16 cellular contexts compared by ENCODE assay signal in the genomic region with DNA sequence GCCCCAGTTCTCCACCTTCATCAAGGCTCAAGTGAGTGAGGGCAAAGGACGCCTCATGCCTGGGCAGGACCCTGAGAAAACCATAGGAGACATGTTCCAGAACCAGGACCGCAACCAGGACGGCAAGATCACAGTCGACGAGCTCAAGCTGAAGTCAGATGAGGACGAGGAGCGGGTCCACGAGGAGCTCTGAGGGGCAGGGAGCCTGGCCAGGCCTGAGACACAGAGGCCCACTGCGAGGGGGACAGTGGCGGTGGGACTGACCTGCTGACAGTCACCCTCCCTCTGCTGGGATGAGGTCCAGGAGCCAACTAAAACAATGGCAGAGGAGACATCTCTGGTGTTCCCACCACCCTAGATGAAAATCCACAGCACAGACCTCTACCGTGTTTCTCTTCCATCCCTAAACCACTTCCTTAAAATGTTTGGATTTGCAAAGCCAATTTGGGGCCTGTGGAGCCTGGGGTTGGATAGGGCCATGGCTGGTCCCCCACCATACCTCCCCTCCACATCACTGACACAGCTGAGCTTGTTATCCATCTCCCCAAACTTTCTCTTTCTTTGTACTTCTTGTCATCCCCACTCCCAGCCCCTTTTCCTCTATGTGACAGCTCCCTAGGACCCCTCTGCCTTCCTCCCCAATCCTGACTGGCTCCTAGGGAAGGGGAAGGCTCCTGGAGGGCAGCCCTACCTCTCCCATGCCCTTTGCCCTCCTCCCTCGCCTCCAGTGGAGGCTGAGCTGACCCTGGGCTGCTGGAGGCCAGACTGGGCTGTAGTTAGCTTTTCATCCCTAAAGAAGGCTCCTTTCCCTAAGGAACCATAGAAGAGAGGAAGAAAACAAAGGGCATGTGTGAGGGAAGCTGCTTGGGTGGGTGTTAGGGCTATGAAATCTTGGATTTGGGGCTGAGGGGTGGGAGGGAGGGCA. TPM values are rescaled to one million over a fixed set of nuclear protein-coding genes. Genes with fewer than 3 reads are reported as not detected.
DNase-seq lines count a peak whose midpoint lies in the region; ATAC-seq and TF ChIP-seq lines count a peak whose summit lies in the region.
"Had no signal": no experiment of that assay in that cellular context is flagged by ENCODE, and none has a peak within 500 bp of the region (broad histone marks: within the 10 kb centered on the region; RNA-seq: fewer than 3 reads in every experiment).

No MANE protein-coding gene starts in this region.

- 96% methylated on average over 11 of the region's 12 CpGs for WGBS in mesenchymal stem cell

- H3K9ac ChIP-seq in mesenchymal stem cell (ENCODE audit: low read length): no peak overlapping the region
- H3K9ac ChIP-seq: KMS-11 had no signal

- H3K27me3 ChIP-seq in cardiac muscle cell (no peaks in the 10 kb centered on the region), mesenchymal stem cell (ENCODE audit: control insufficient read depth in 1 of 2, insufficient read depth in 1 of 2, low read length in 2 of 2) (no peaks in the 10 kb centered on the region), GM23338 (ENCODE audit: insufficient read depth) (no peaks in the 10 kb centered on the region)
- H3K27me3 ChIP-seq: MG63, SJSA1 had no signal

- peaks cover 16% of the 10 kb centered on the region for H3K36me3 ChIP-seq in cardiac muscle cell
- peaks cover 48 to 78% of the 10 kb centered on the region in 2 experiments for H3K36me3 ChIP-seq in mesenchymal stem cell (ENCODE audit: control insufficient read depth in 1 of 2, insufficient read depth in 2 of 2, low read depth in 1 of 2, low read length in 2 of 2)
- peaks cover 8% of the 10 kb centered on the region for H3K36me3 ChIP-seq in GM23338 (ENCODE audit: insufficient read depth)

- H3K4ac ChIP-seq in mesenchymal stem cell (ENCODE audit: low read depth in 1 of 2, low read length in 2 of 2): no peak overlapping the region

- POLR2A ChIA-PET in WTC11 (lab: Charles Lee): no interaction called here
- POLR2A ChIA-PET in activated CD4-positive, alpha-beta T cell treated with anti-CD3 and anti-CD28 coated beads, Interleukin-2, amount 10 ng/mL, durations not matched to agents 7 days and 5 days (lab: Charles Lee): no interaction called here

- no peak overlapping the region for H3K23ac ChIP-seq in mesenchymal stem cell (ENCODE audit: low read length in 2 of 2)

- H4K91ac ChIP-seq in mesenchymal stem cell (ENCODE audit: low read length): no peak overlapping the region

- H3K79me2 ChIP-seq in GM23338 (replicated peaks; ENCODE audit: insufficient read depth): no peaks in the 10 kb centered on the region

- no peak overlapping the region for H2BK120ac ChIP-seq in mesenchymal stem cell (ENCODE audit: low read depth, low read length)

- H3K4me2 ChIP-seq in mesenchymal stem cell (ENCODE audit: low read length, poor library complexity, severe bottlenecking) (no peak overlapping the region), GM23338 (no peak overlapping the region)
- H3K4me2 ChIP-seq: KMS-11 had no signal

- peak overlapping the region; percentile 47 for H3K27ac ChIP-seq in cardiac muscle cell
- H3K27ac ChIP-seq in mesenchymal stem cell (ENCODE audit: low read length, poor library complexity, severe bottlenecking): no peak overlapping the region
- H3K27ac ChIP-seq in GM23338 (ENCODE audit: low read depth): no peak overlapping the region
- H3K27ac ChIP-seq: HL-60, KMS-11, SJSA1 had no signal

- H3K18ac ChIP-seq in mesenchymal stem cell (ENCODE audit: low read depth in 1 of 2, low read length in 2 of 2): no peak overlapping the region

- H3K14ac ChIP-seq in mesenchymal stem cell (ENCODE audit: low read length in 2 of 2): no peak overlapping the region

- ATAC-seq in Right ventricle myocardium inferior: no peak
- ATAC-seq in WTC11: no peak
- ATAC-seq in stimulated activated naive B cell treated with anti-CD40 and anti-IgM and Interleukin-4, amounts not matched to agents 10 μg/mL and 1 μg/mL and 100 μg/mL, for 72 hours (replicated peaks): no peak
- no peak for ATAC-seq in GM23338

- no peak overlapping the region for H3K4me3 Mint-ChIP-seq in WTC11
- H3K4me3 Mint-ChIP-seq in stimulated activated naive B cell treated with anti-CD40 and anti-IgM and Interleukin-4, amounts not matched to agents 10 μg/mL and 1 μg/mL and 100 μg/mL, for 72 hours: no peak overlapping the region
- no peak overlapping the region for H3K4me3 Mint-ChIP-seq in activated CD4-positive, alpha-beta T cell treated with anti-CD3 and anti-CD28 coated beads, Interleukin-2, amount 10 ng/mL, durations not matched to agents 7 days and 5 days
- no peak overlapping the region for H3K4me3 Mint-ChIP-seq in GM23338

- H3K4me1 Mint-ChIP-seq in WTC11 (peaks cover 16% of the 10 kb centered on the region), GM23338 (peaks cover 19% of the 10 kb centered on the region)
- H3K4me1 Mint-ChIP-seq in stimulated activated naive B cell treated with anti-CD40 and anti-IgM and Interleukin-4, amounts not matched to agents 10 μg/mL and 1 μg/mL and 100 μg/mL, for 72 hours: peaks cover 6 to 7% of the 10 kb centered on the region in 2 donors
- H3K4me1 Mint-ChIP-seq in activated CD4-positive, alpha-beta T cell treated with anti-CD3 and anti-CD28 coated beads, Interleukin-2, amount 10 ng/mL, durations not matched to agents 7 days and 5 days: no peaks in the 10 kb centered on the region

- no peaks in the 10 kb centered on the region; the same call in 1 of the 2 replicates for H4K20me1 ChIP-seq in GM23338 (replicated peaks; ENCODE audit: insufficient read depth)

- intact Hi-C loops in Right ventricle myocardium inferior (cut with DNase I): no loop called here

- H2BK15ac ChIP-seq in mesenchymal stem cell (ENCODE audit: low read depth, poor library complexity, severe bottlenecking): no peak overlapping the region

- H3K9me2 ChIP-seq in GM23338 (ENCODE audit: insufficient read depth): no peaks in the 10 kb centered on the region

- H3K9me3 Mint-ChIP-seq in WTC11 (no peaks in the 10 kb centered on the region), GM23338 (no peaks in the 10 kb centered on the region)
- no peaks in the 10 kb centered on the region for H3K9me3 Mint-ChIP-seq in stimulated activated naive B cell treated with anti-CD40 and anti-IgM and Interleukin-4, amounts not matched to agents 10 μg/mL and 1 μg/mL and 100 μg/mL, for 72 hours
- no peaks in the 10 kb centered on the region for H3K9me3 Mint-ChIP-seq in activated CD4-positive, alpha-beta T cell treated with anti-CD3 and anti-CD28 coated beads, Interleukin-2, amount 10 ng/mL, durations not matched to agents 7 days and 5 days

- H3K4me1 ChIP-seq in cardiac muscle cell (ENCODE audit: low read depth) (no peaks in the 10 kb centered on the region), mesenchymal stem cell (ENCODE audit: control insufficient read depth, insufficient read depth, low read depth, low read length) (peaks cover 8% of the 10 kb centered on the region), GM23338 (ENCODE audit: insufficient read depth) (peaks cover 15% of the 10 kb centered on the region)
- H3K4me1 ChIP-seq: SJSA1 had no signal

- H2BK5ac ChIP-seq in mesenchymal stem cell (ENCODE audit: low read depth, low read length, poor library complexity, severe bottlenecking): no peak overlapping the region

- no peak overlapping the region for H2AK5ac ChIP-seq in mesenchymal stem cell (ENCODE audit: low read length, severe bottlenecking)

- no peak overlapping the region for H3K4me3 ChIP-seq in cardiac muscle cell
- no peak overlapping the region for H3K4me3 ChIP-seq in mesenchymal stem cell (ENCODE audit: insufficient read depth in 1 of 2, low read depth in 1 of 2, low read length in 2 of 2)
- H3K4me3 ChIP-seq in GM23338: no peak overlapping the region
- H3K4me3 ChIP-seq: MG63, SJSA1 had no signal

- CTCF ChIA-PET in WTC11 (lab: Charles Lee): interaction anchor here (0.7 to 2.4 kb wide), 3 partner anchors 12 to 136 kb away, joined by 3 to 11 read pairs (median 6); partner anchors contain the start of gene JUP
- CTCF ChIA-PET in activated CD4-positive, alpha-beta T cell treated with anti-CD3 and anti-CD28 coated beads, Interleukin-2, amount 10 ng/mL, durations not matched to agents 7 days and 5 days (lab: Charles Lee): interaction anchor here (0.7 to 2.3 kb wide), 4 partner anchors 11 to 31 kb away, joined by 3 to 7 read pairs (median 3); partner anchors contain the start of gene P3H4

- H3K36me3 Mint-ChIP-seq in WTC11 (peaks cover 25% of the 10 kb centered on the region), GM23338 (ENCODE audit: low read depth) (peaks cover 59% of the 10 kb centered on the region)
- peaks cover 8 to 12% of the 10 kb centered on the region in 2 donors for H3K36me3 Mint-ChIP-seq in stimulated activated naive B cell treated with anti-CD40 and anti-IgM and Interleukin-4, amounts not matched to agents 10 μg/mL and 1 μg/mL and 100 μg/mL, for 72 hours
- no peaks in the 10 kb centered on the region for H3K36me3 Mint-ChIP-seq in activated CD4-positive, alpha-beta T cell treated with anti-CD3 and anti-CD28 coated beads, Interleukin-2, amount 10 ng/mL, durations not matched to agents 7 days and 5 days (ENCODE audit: low read depth)

- H4K8ac ChIP-seq in mesenchymal stem cell (ENCODE audit: low read length): peak overlapping the region; percentile 22

- H3K79me1 ChIP-seq in mesenchymal stem cell (replicated peaks; ENCODE audit: low read length, poor library complexity, severe bottlenecking): peaks cover 22% of the 10 kb centered on the region

- H2BK12ac ChIP-seq in mesenchymal stem cell (ENCODE audit: low read length in 2 of 2): no peak overlapping the region

- H3K27me3 Mint-ChIP-seq in WTC11 (ENCODE audit: low read depth): no peaks in the 10 kb centered on the region; the same call in 1 of the 2 replicates
- peaks cover 0 to 21% of the 10 kb centered on the region in 2 donors for H3K27me3 Mint-ChIP-seq in stimulated activated naive B cell treated with anti-CD40 and anti-IgM and Interleukin-4, amounts not matched to agents 10 μg/mL and 1 μg/mL and 100 μg/mL, for 72 hours
- no peaks in the 10 kb centered on the region for H3K27me3 Mint-ChIP-seq in activated CD4-positive, alpha-beta T cell treated with anti-CD3 and anti-CD28 coated beads, Interleukin-2, amount 10 ng/mL, durations not matched to agents 7 days and 5 days
- peaks cover 18% of the 10 kb centered on the region for H3K27me3 Mint-ChIP-seq in GM23338 (ENCODE audit: insufficient read depth, low read depth, poor library complexity)

- DNase-seq in cardiac muscle cell (ENCODE audit: low read depth in 1 of 2, low spot score in 1 of 2): no peak
- no peak for DNase-seq in Right ventricle myocardium inferior (ENCODE audit: missing footprints)
- no peak for DNase-seq in WTC11 (ENCODE audit: low spot score)
- DNase-seq in mesenchymal stem cell: no peak
- DNase-seq in stimulated activated naive B cell treated with anti-CD40 and anti-IgM and Interleukin-4, amounts not matched to agents 10 μg/mL and 1 μg/mL and 100 μg/mL, for 72 hours: no peak
- DNase-seq in activated CD4-positive, alpha-beta T cell treated with anti-CD3 and anti-CD28 coated beads, Interleukin-2, amount 10 ng/mL, durations not matched to agents 7 days and 5 days: no peak
- no peak for DNase-seq in GM23338 (ENCODE audit: low spot score)
- DNase-seq in stimulated activated naive CD4-positive, alpha-beta T cell (lab: John Stamatoyannopoulos, UW): no peak
- DNase-seq: DMS53, MG63, NCI-H1092 treated with DMSO at 0.1 percent for 48 hours, NCI-H1694 treated with DMSO at 0.1 percent for 48 hours had no signal

- no peak for TF ChIP-seq CTCF in cardiac muscle cell (IDR thresholded peaks at IDR 0.05; ENCODE audit: low read depth, low read length)
- TF ChIP-seq CTCF in WTC11 (IDR thresholded peaks at IDR 0.05): no peak
- TF ChIP-seq CTCF in GM23338 (conservative IDR thresholded peaks at IDR 0.05; ENCODE audit: low read depth in 2 of 2): no peak

- H3K9me3 ChIP-seq in cardiac muscle cell (ENCODE audit: low read depth): no peaks in the 10 kb centered on the region
- H3K9me3 ChIP-seq in mesenchymal stem cell (ENCODE audit: control insufficient read depth, low read length): no peaks in the 10 kb centered on the region
- H3K9me3 ChIP-seq: MG63, SJSA1 had no signal

- H3K27ac Mint-ChIP-seq in WTC11 (peak overlapping the region; percentile 53; the same call in 1 of the 2 replicates), GM23338 (no peak overlapping the region)
- peak overlapping the region; percentile 3 for H3K27ac Mint-ChIP-seq in stimulated activated naive B cell treated with anti-CD40 and anti-IgM and Interleukin-4, amounts not matched to agents 10 μg/mL and 1 μg/mL and 100 μg/mL, for 72 hours
- H3K27ac Mint-ChIP-seq in activated CD4-positive, alpha-beta T cell treated with anti-CD3 and anti-CD28 coated beads, Interleukin-2, amount 10 ng/mL, durations not matched to agents 7 days and 5 days: no peak overlapping the region

- H2AFZ ChIP-seq in mesenchymal stem cell (ENCODE audit: low read depth, low read length) (no peak overlapping the region), GM23338 (no peak overlapping the region)

- 0 out of 2 replicates have a peak, but pooled peaks cover 11% of the 10 kb centered on the region for H3F3A ChIP-seq in GM23338 (replicated peaks; ENCODE audit: low read depth)

RNA-seq across cellular contexts. Expression of gene FKBP10, which starts 9.7 kb away (rescaled TPM):
- total RNA-seq in cardiac muscle cell: 265 and 336 TPM in 2 replicates
- 113 and 165 TPM in 2 replicates for polyA plus RNA-seq in cardiac muscle cell
- 11.7 TPM for total RNA-seq in Right ventricle myocardium inferior
- total RNA-seq in WTC11 (2021): 227 to 243 TPM (median 232 TPM) in 3 replicates
- 641 TPM for polyA plus RNA-seq in mesenchymal stem cell (2013, experiment 1 of 2)
- polyA plus RNA-seq in mesenchymal stem cell (2013, experiment 2 of 2): 626 TPM
- under 1 TPM in 1 of 2 experiments, not detected in 1; 0.44 TPM for total RNA-seq in activated CD4-positive, alpha-beta T cell treated with anti-CD3 and anti-CD28 coated beads, Interleukin-2, amount 10 ng/mL, durations not matched to agents 7 days and 5 days
- 137 and 151 TPM in 2 replicates for total RNA-seq in GM23338 (2014; rRNA removed; shearing (Covaris generic))
- 26.2 and 32.2 TPM in 2 replicates for polyA plus RNA-seq in GM23338 (2016; fragmentation: Nextera tagmentation; extraction: Ambion mirVana)

RNA-seq across cellular contexts. Expression of gene P3H4, which starts 10.7 kb away (rescaled TPM):
- total RNA-seq in cardiac muscle cell: 118 and 153 TPM in 2 replicates
- 137 and 138 TPM in 2 replicates for polyA plus RNA-seq in cardiac muscle cell
- total RNA-seq in Right ventricle myocardium inferior: 7.8 TPM
- 32.1 to 34.6 TPM (median 33.5 TPM) in 3 replicates for total RNA-seq in WTC11 (2021)
- 63.6 TPM for polyA plus RNA-seq in mesenchymal stem cell (2013, experiment 1 of 2)
- 62.2 TPM for polyA plus RNA-seq in mesenchymal stem cell (2013, experiment 2 of 2)
- total RNA-seq in activated CD4-positive, alpha-beta T cell treated with anti-CD3 and anti-CD28 coated beads, Interleukin-2, amount 10 ng/mL, durations not matched to agents 7 days and 5 days: 1 to 10 TPM; 1.2 to 2.4 TPM
- total RNA-seq in GM23338 (2014; rRNA removed; shearing (Covaris generic)): 27.9 and 33.3 TPM in 2 replicates
- 16.0 and 17.0 TPM in 2 replicates for polyA plus RNA-seq in GM23338 (2016; fragmentation: Nextera tagmentation; extraction: Ambion mirVana)

RNA-seq across cellular contexts. Expression of gene NT5C3B, which starts 13.6 kb away (rescaled TPM):
- total RNA-seq in cardiac muscle cell (164 and 190 TPM in 2 replicates), Right ventricle myocardium inferior (18.1 TPM), WTC11 (2021) (58.1 to 62.9 TPM (median 59.4 TPM) in 3 replicates)
- polyA plus RNA-seq in cardiac muscle cell (221 and 222 TPM in 2 replicates), GM23338 (2016; fragmentation: Nextera tagmentation; extraction: Ambion mirVana) (58.2 and 59.1 TPM in 2 replicates)
- polyA plus RNA-seq in mesenchymal stem cell (2013, experiment 1 of 2): 50.3 TPM
- 50.3 TPM for polyA plus RNA-seq in mesenchymal stem cell (2013, experiment 2 of 2)
- total RNA-seq in activated CD4-positive, alpha-beta T cell treated with anti-CD3 and anti-CD28 coated beads, Interleukin-2, amount 10 ng/mL, durations not matched to agents 7 days and 5 days: 10 to 100 TPM; 13.7 to 17.7 TPM
- total RNA-seq in GM23338 (2014; rRNA removed; shearing (Covaris generic)): 68.9 and 78.3 TPM in 2 replicates

RNA-seq across cellular contexts. Expression of gene KLHL10, which starts 15.1 kb away (rescaled TPM):
- total RNA-seq in cardiac muscle cell (0.36 TPM in 1 of 2 replicates, not detected in the other), Right ventricle myocardium inferior (not detected), WTC11 (2021) (0.14 to 0.35 TPM (median 0.14 TPM) in 3 replicates)
- polyA plus RNA-seq in cardiac muscle cell (0.14 TPM in 1 of 2 replicates, not detected in the other), GM23338 (2016; fragmentation: Nextera tagmentation; extraction: Ambion mirVana) (0.13 TPM in 1 of 2 replicates, not detected in the other)
- not detected for polyA plus RNA-seq in mesenchymal stem cell (2013, experiment 1 of 2)
- 0.03 TPM for polyA plus RNA-seq in mesenchymal stem cell (2013, experiment 2 of 2)
- not detected for total RNA-seq in activated CD4-positive, alpha-beta T cell treated with anti-CD3 and anti-CD28 coated beads, Interleukin-2, amount 10 ng/mL, durations not matched to agents 7 days and 5 days
- total RNA-seq in GM23338 (2014; rRNA removed; shearing (Covaris generic)): 0.27 and 0.42 TPM in 2 replicates
- total RNA-seq: RPMI7951, SJSA1 had no signal

RNA-seq across cellular contexts. Expression of gene JUP, which starts 36.0 kb away (rescaled TPM):
- total RNA-seq in cardiac muscle cell (296 and 359 TPM in 2 replicates), Right ventricle myocardium inferior (192 TPM), WTC11 (2021) (93.5 to 103 TPM (median 100 TPM) in 3 replicates)
- polyA plus RNA-seq in cardiac muscle cell (160 and 206 TPM in 2 replicates), GM23338 (2016; fragmentation: Nextera tagmentation; extraction: Ambion mirVana) (45.5 and 47.2 TPM in 2 replicates)
- polyA plus RNA-seq in mesenchymal stem cell (2013, experiment 1 of 2): 146 TPM
- polyA plus RNA-seq in mesenchymal stem cell (2013, experiment 2 of 2): 140 TPM
- under 1 TPM; 0.77 to 0.99 TPM for total RNA-seq in activated CD4-positive, alpha-beta T cell treated with anti-CD3 and anti-CD28 coated beads, Interleukin-2, amount 10 ng/mL, durations not matched to agents 7 days and 5 days
- 160 and 177 TPM in 2 replicates for total RNA-seq in GM23338 (2014; rRNA removed; shearing (Covaris generic))

Comparison
In these comparisons a context has a peak if more than half of its experiments do, and no peak if none do; other contexts are left out.
1. RNA of gene FKBP10, which starts 9.7 kb away (total RNA-seq): 265 to 336 TPM in cardiac muscle cell, 227 to 243 TPM in WTC11 and 137 to 151 TPM in GM23338; 11.7 TPM in Right ventricle myocardium inferior (single experiment) and 0.44 TPM in activated CD4-positive, alpha-beta T cell treated with anti-CD3 and anti-CD28 coated beads, Interleukin-2, amount 10 ng/mL, durations not matched to agents 7 days and 5 days; every median in the first group is over 10 times any median in the second.
2. H3K27ac Mint-ChIP-seq: peak in WTC11 (single experiment) and stimulated activated naive B cell treated with anti-CD40 and anti-IgM and Interleukin-4, amounts not matched to agents 10 μg/mL and 1 μg/mL and 100 μg/mL, for 72 hours (single experiment); none in activated CD4-positive, alpha-beta T cell treated with anti-CD3 and anti-CD28 coated beads, Interleukin-2, amount 10 ng/mL, durations not matched to agents 7 days and 5 days (single experiment) and GM23338 (single experiment).